ENCODE assay signal across 8 cellular contexts in genomic region chr3:196080997-196081833, GRCh38. TPM values are rescaled to one million over a fixed set of nuclear protein-coding genes. Genes with fewer than 3 reads are reported as not detected.
A peak's percentile ranks its signal among the peaks of the same experiment; 100 is the strongest.
DNase-seq lines count a peak whose midpoint lies in the region; ATAC-seq, FAIRE-seq and TF ChIP-seq lines count a peak whose summit lies in the region.

No MANE protein-coding gene starts in this region.

- peak overlapping the region; percentile 87 for H3K9ac ChIP-seq in keratinocyte (ENCODE audit: control insufficient read depth, extremely low read depth, insufficient read depth, low read length)

- H3K4me3 ChIP-seq in cardiac fibroblast (replicated peaks in 1 of 2; ENCODE audit: low read depth in 2 of 2, low read length in 2 of 2) (peak overlapping the region; percentile 92 to 97), keratinocyte (ENCODE audit: control insufficient read depth in 2 of 3, extremely low read depth in 1 of 3, insufficient read depth in 2 of 3, low read depth in 1 of 3, low read length in 3 of 3) (peak overlapping the region; percentile 98 to 100 (median 99))

- peaks cover 19% of the 10 kb centered on the region for H3K4me1 ChIP-seq in keratinocyte (ENCODE audit: control insufficient read depth, extremely low read depth, insufficient read depth, low read length)

- H4K20me1 ChIP-seq in keratinocyte (ENCODE audit: control insufficient read depth, extremely low read depth, insufficient read depth, low read length), result peaks cover 23% of the 10 kb centered on the region

- POLR2A ChIA-PET in activated B cell treated with CpG ODN at 0.5 μM for 24 hours (lab: Charles Lee), result interaction anchor here (0.6 to 5.6 kb wide), 11 partner anchors 9 to 237 kb away, joined by 3 to 49 read pairs (median 7); no protein-coding TSS in a partner anchor

- CTCF ChIA-PET in activated B cell treated with CpG ODN at 0.5 μM for 24 hours (lab: Charles Lee), result interaction anchor here (0.6 to 2.2 kb wide), 2 partner anchors 112 to 115 kb away, joined by 3 to 5 read pairs; no protein-coding TSS in a partner anchor

- H3K27ac ChIP-seq in keratinocyte (ENCODE audit: control insufficient read depth, insufficient read depth, low read length), result peak overlapping the region; percentile 82

- no peaks in the 10 kb centered on the region for H3K9me3 Mint-ChIP-seq in activated B cell treated with CpG ODN at 0.5 μM for 24 hours

- H3K79me2 ChIP-seq in keratinocyte (ENCODE audit: control insufficient read depth, insufficient read depth, low read length), result peaks cover 54% of the 10 kb centered on the region

- H3K9me1 ChIP-seq in keratinocyte (ENCODE audit: control insufficient read depth, extremely low read depth, insufficient read depth, low read length), result peaks cover 3% of the 10 kb centered on the region

- peaks cover 22% of the 10 kb centered on the region for H3K36me3 Mint-ChIP-seq in activated B cell treated with CpG ODN at 0.5 μM for 24 hours (ENCODE audit: low read depth)

- no peak for TF ChIP-seq CTCF in activated B cell treated with CpG ODN at 0.5 μM for 24 hours (IDR thresholded peaks at IDR 0.05)
- TF ChIP-seq CTCF in cardiac fibroblast (IDR thresholded peaks at IDR 0.05; ENCODE audit: low read depth, low read length), result no peak
- no peak for TF ChIP-seq CTCF in keratinocyte (optimal IDR thresholded peaks at IDR 0.05 in 1 of 3, IDR thresholded peaks at IDR 0.05 in 1 of 3, conservative IDR thresholded peaks at IDR 0.05 in 1 of 3; ENCODE audit: extremely low read depth in 1 of 3, insufficient read depth in 2 of 3, low read length in 3 of 3)
- no peak for TF ChIP-seq CTCF in D721Med (IDR thresholded peaks at IDR 0.05; ENCODE audit: insufficient read depth, missing control alignments)

- H3K27me3 ChIP-seq in keratinocyte (ENCODE audit: control insufficient read depth, extremely low read depth, insufficient read depth, low read length), result no peaks in the 10 kb centered on the region

- dilution Hi-C loops in keratinocyte (cut with MboI; ENCODE audit: extremely low pct_ligation_motif_present, low sequenced_read_pairs), result no loop called here

- no peaks in the 10 kb centered on the region for H3K9me3 ChIP-seq in keratinocyte (ENCODE audit: control insufficient read depth, low read depth, low read length)

- peak overlapping the region; percentile 99 for H3K4me3 Mint-ChIP-seq in activated B cell treated with CpG ODN at 0.5 μM for 24 hours

- no peaks in the 10 kb centered on the region for H3K27me3 Mint-ChIP-seq in activated B cell treated with CpG ODN at 0.5 μM for 24 hours

- peak overlapping the region; percentile 91 for H3K27ac Mint-ChIP-seq in activated B cell treated with CpG ODN at 0.5 μM for 24 hours

- ATAC-seq in GM18502 (IDR thresholded peaks at IDR 0.05; ENCODE audit: poor library complexity, unreplicated experiment) (peak; percentile 41), HG02763 (IDR thresholded peaks at IDR 0.05; ENCODE audit: unreplicated experiment) (peak; percentile 36), activated B cell treated with CpG ODN at 0.5 μM for 24 hours (ENCODE audit: low read depth) (peak; percentile 40)

- H3K4me1 Mint-ChIP-seq in activated B cell treated with CpG ODN at 0.5 μM for 24 hours, result peaks cover 52% of the 10 kb centered on the region

- intact Hi-C loops in activated B cell treated with CpG ODN at 0.5 μM for 24 hours (cut with micrococcal nuclease), result loop anchor here (5.0 kb wide), 2 partner anchors 351 to 639 kb away; partner anchors contain the start of genes ACAP2 and UBXN7

- peaks cover 0 to 10% of the 10 kb centered on the region in 2 experiments for H3K36me3 ChIP-seq in keratinocyte (ENCODE audit: control insufficient read depth in 2 of 2, extremely low read depth in 1 of 2, insufficient read depth in 2 of 2, low read length in 2 of 2)

- DNase-seq in NCI-H1417 treated with DMSO at 0.1 percent for 48 hours (lab: John Stamatoyannopoulos, UW), result peak; percentile 23
- peak; percentile 54 for DNase-seq in activated B cell treated with CpG ODN at 0.5 μM for 24 hours
- DNase-seq in cardiac fibroblast (ENCODE audit: low read depth in 2 of 2), result peak; percentile 31 to 46
- no peak for DNase-seq in keratinocyte (ENCODE audit: low read depth, low spot score)
- DNase-seq in stimulated activated CD4-positive, alpha-beta T cell treated with anti-CD3 and anti-CD28 coated beads, Interleukin-12 subunit alpha, Interleukin-12 subunit beta, amount 100 ng/mL, for 4 hours, result peak; percentile 53
- no peak for DNase-seq in D721Med (ENCODE audit: insufficient read length, low spot score)

- no peak for FAIRE-seq in keratinocyte (lab: Jason Lieb, UNC)
- no peak for FAIRE-seq in D721Med (lab: Jason Lieb, UNC)

- peak overlapping the region; percentile 64 for H2AFZ ChIP-seq in keratinocyte (ENCODE audit: control insufficient read depth, low read length)

- H3K4me2 ChIP-seq in keratinocyte (ENCODE audit: control insufficient read depth, extremely low read depth, insufficient read depth, low read depth, low read length), result peak overlapping the region; percentile 97

RNA-seq across cellular contexts. Expression of gene TFRC, which starts 0.7 kb away (rescaled TPM):
- total RNA-seq in activated B cell treated with CpG ODN at 0.5 μM for 24 hours, result 238 and 290 TPM in 2 replicates
- polyA plus RNA-seq in keratinocyte, result 57.2 to 125 TPM (median 109 TPM) in 3 replicates
- 84.5 TPM for polyA plus RNA-seq in keratinocyte (2011; ENCODE audit: low read depth)
- 21.8 and 51.8 TPM in 2 replicates for polyA plus RNA-seq in keratinocyte (2011; cell fraction: cytosol; rRNA removed)
- polyA plus RNA-seq in keratinocyte (2011; cell fraction: nucleus; rRNA removed), result 153 and 229 TPM in 2 replicates
- 38.0 and 65.3 TPM in 2 replicates for polyA plus RNA-seq in keratinocyte (2012; ENCODE audit: low replicate concordance)
- polyA minus RNA-seq in keratinocyte, result 45.5 to 232 TPM (median 222 TPM) in 3 replicates
- 95.3 TPM for polyA minus RNA-seq in keratinocyte (2011; cell fraction: cytosol; rRNA and poly(A)+ RNA removed)
- polyA minus RNA-seq in keratinocyte (2011; cell fraction: nucleus; rRNA and poly(A)+ RNA removed), result 311 and 404 TPM in 2 replicates

Comparison
In these comparisons a context has a peak if more than half of its experiments do, and no peak if none do; other contexts are left out.
1. DNase-seq: peak in NCI-H1417 treated with DMSO at 0.1 percent for 48 hours (single experiment), activated B cell treated with CpG ODN at 0.5 μM for 24 hours (single experiment), cardiac fibroblast (2 of 2) and stimulated activated CD4-positive, alpha-beta T cell treated with anti-CD3 and anti-CD28 coated beads, Interleukin-12 subunit alpha, Interleukin-12 subunit beta, amount 100 ng/mL, for 4 hours (single experiment); none in keratinocyte (single experiment) and D721Med (single experiment).
2. Peak in every context shown above with its lines, with median percentiles within 50 percentile points of each other: ATAC-seq.